Comparison of ENCODE assay signal across 17 cellular contexts in genomic region chr11:55658608-55659007, GRCh38. TPM values are rescaled to one million over a fixed set of nuclear protein-coding genes. Genes with fewer than 3 reads are reported as not detected.
DNase-seq lines count a peak whose midpoint lies in the region; ATAC-seq, FAIRE-seq and TF ChIP-seq lines count a peak whose summit lies in the region.
"Had no signal": no experiment of that assay in that cellular context is flagged by ENCODE, and none has a peak within 500 bp of the region (broad histone marks: within the 10 kb centered on the region; RNA-seq: fewer than 3 reads in every experiment).

No MANE protein-coding gene starts in this region.

- POLR2A ChIA-PET in SK-N-SH (lab: Yijun Ruan, JAX), result no interaction called here

- no peak overlapping the region for H3K4me3 Mint-ChIP-seq in stimulated activated effector memory CD8-positive, alpha-beta T cell treated with anti-CD3 and anti-CD28 coated beads, Interleukin-12 subunit alpha, Interleukin-12 subunit beta, amount 100 ng/mL, for 72 hours
- H3K4me3 Mint-ChIP-seq: activated T-cell treated with anti-CD3 and anti-CD28 coated beads, Interleukin-2, amount 50 U/mL, for 4 hours; dendritic cell treated with granulocyte-macrophage colony-stimulating factor and Interleukin-4, amounts not matched to agents 40 ng/mL and 50 ng/mL, for 4 days had no signal

- no peak for TF ChIP-seq EP300 in SK-N-SH (IDR thresholded peaks at IDR 0.05; ENCODE audit: borderline replicate concordance in 1 of 2, low read depth in 1 of 2, low read length in 1 of 2)

- H3K36me3 Mint-ChIP-seq in stimulated activated effector memory CD8-positive, alpha-beta T cell treated with anti-CD3 and anti-CD28 coated beads, Interleukin-12 subunit alpha, Interleukin-12 subunit beta, amount 100 ng/mL, for 72 hours, result no peaks in the 10 kb centered on the region

- DNase-seq in small intestine (no peak), NCI-H2107 (lab: John Stamatoyannopoulos, UW) (no peak), SK-N-SH (no peak)
- no peak for DNase-seq in stimulated activated effector memory CD8-positive, alpha-beta T cell treated with anti-CD3 and anti-CD28 coated beads, Interleukin-12 subunit alpha, Interleukin-12 subunit beta, amount 100 ng/mL, for 72 hours (ENCODE audit: low spot score in 2 of 2)
- DNase-seq: activated CD4-positive, CD25-positive, alpha-beta regulatory T cell treated with anti-CD3 and anti-CD28 coated beads, Interleukin-2, amount 50 U/mL, for 72 hours; activated T-cell treated with anti-CD3 and anti-CD28 coated beads, Interleukin-2, amount 50 U/mL, for 4 hours; OCI-M1; thyroid gland had no signal

- H3K27me3 ChIP-seq in OCI-LY3 (ENCODE audit: low read depth, low read length) (0 out of 2 replicates have a peak, but pooled peaks cover 5% of the 10 kb centered on the region), small intestine (ENCODE audit: control insufficient read depth in 2 of 2, insufficient read depth in 2 of 2, low read length in 2 of 2) (no peaks in the 10 kb centered on the region), SK-N-SH (ENCODE audit: insufficient read depth) (no peaks in the 10 kb centered on the region)
- H3K27me3 ChIP-seq: ascending aorta, thyroid gland had no signal

- no peak for TF ChIP-seq CTCF in OCI-LY3 (IDR thresholded peaks at IDR 0.05; ENCODE audit: low read depth, low read length)
- no peak for TF ChIP-seq CTCF in SK-N-SH (IDR thresholded peaks at IDR 0.05)

- no peaks in the 10 kb centered on the region for H3F3A ChIP-seq in SK-N-SH (replicated peaks; ENCODE audit: insufficient read depth)

- CTCF ChIA-PET in SK-N-SH (lab: Yijun Ruan, JAX), result no interaction called here

- peak overlapping the region; percentile 66 for H3K4me2 ChIP-seq in OCI-LY3 (ENCODE audit: low read length)
- H3K4me2 ChIP-seq in SK-N-SH, result no peak overlapping the region
- H3K4me2 ChIP-seq: smooth muscle cell had no signal

- H3K9ac ChIP-seq in OCI-LY3 (ENCODE audit: low read length) (0 out of 2 replicates have a peak overlapping the region, but pooled peaks have one; percentile 8), SK-N-SH (no peak overlapping the region)

- no peak overlapping the region for H2AFZ ChIP-seq in OCI-LY3 (ENCODE audit: low read depth, low read length)
- no peak overlapping the region for H2AFZ ChIP-seq in SK-N-SH (ENCODE audit: low read depth)

- peaks cover 26% of the 10 kb centered on the region for H3K4me1 ChIP-seq in OCI-LY3 (ENCODE audit: low read length)
- H3K4me1 ChIP-seq in small intestine (ENCODE audit: control insufficient read depth in 2 of 2, insufficient read depth in 1 of 2, low read depth in 1 of 2, low read length in 1 of 2), result no peaks in the 10 kb centered on the region
- no peaks in the 10 kb centered on the region for H3K4me1 ChIP-seq in SK-N-SH (ENCODE audit: control insufficient read depth in 1 of 2, insufficient read depth in 2 of 2, low read depth in 1 of 2, low read length in 1 of 2)
- H3K4me1 ChIP-seq: ascending aorta, thyroid gland had no signal

- 28 to 36% (median 32%) methylated on average over 1 of the region's 1 CpG for WGBS in small intestine, 3 donors
- WGBS in SK-N-SH (ENCODE audit: low lambda C conversion rate), result 0% methylated on average over 1 of the region's 1 CpG

- peak overlapping the region; percentile 53 for H3K27ac ChIP-seq in OCI-LY3 (ENCODE audit: low read length)
- H3K27ac ChIP-seq in small intestine (ENCODE audit: low read depth in 1 of 2, low read length in 1 of 2), result no peak overlapping the region
- no peak overlapping the region for H3K27ac ChIP-seq in SK-N-SH (ENCODE audit: low read depth in 2 of 2, low read length in 1 of 2)
- H3K27ac ChIP-seq: ascending aorta, C4-2B, thyroid gland had no signal

- peak overlapping the region; percentile 40 for H3K4me3 ChIP-seq in OCI-LY3 (ENCODE audit: low read length)
- H3K4me3 ChIP-seq in small intestine (ENCODE audit: low read depth in 1 of 2, low read length in 2 of 2), result no peak overlapping the region
- H3K4me3 ChIP-seq in SK-N-SH (ENCODE audit: low read depth in 2 of 2, low read length in 1 of 2), result no peak overlapping the region
- H3K4me3 ChIP-seq: ascending aorta, smooth muscle cell, thyroid gland had no signal

- TF ChIP-seq RAD21 in SK-N-SH (IDR thresholded peaks at IDR 0.05; ENCODE audit: low read length), result no peak

- FAIRE-seq in small intestine (lab: Jason Lieb, UNC), result no peak
- FAIRE-seq: GM19239 had no signal

- H3K36me3 ChIP-seq in OCI-LY3 (replicated peaks; ENCODE audit: low read depth, low read length) (peaks cover 4% of the 10 kb centered on the region), small intestine (ENCODE audit: control insufficient read depth in 2 of 2, insufficient read depth in 2 of 2, low read length in 2 of 2) (no peaks in the 10 kb centered on the region), SK-N-SH (replicated peaks in 1 of 2; ENCODE audit: control insufficient read depth in 1 of 2, insufficient read depth in 2 of 2, low read length in 1 of 2) (no peaks in the 10 kb centered on the region)
- H3K36me3 ChIP-seq: ascending aorta, thyroid gland had no signal

- H4K20me1 ChIP-seq in OCI-LY3 (ENCODE audit: insufficient read depth, low read length) (no peaks in the 10 kb centered on the region), SK-N-SH (ENCODE audit: insufficient read depth) (no peaks in the 10 kb centered on the region)

- H3K79me2 ChIP-seq in OCI-LY3 (ENCODE audit: low read length), result no peaks in the 10 kb centered on the region
- no peaks in the 10 kb centered on the region for H3K79me2 ChIP-seq in SK-N-SH (ENCODE audit: insufficient read depth)

- H3K9me3 ChIP-seq in OCI-LY3 (ENCODE audit: insufficient read depth, low read length) (no peaks in the 10 kb centered on the region), small intestine (ENCODE audit: control insufficient read depth, low read depth) (no peaks in the 10 kb centered on the region), SK-N-SH (no peaks in the 10 kb centered on the region)
- H3K9me3 ChIP-seq: ascending aorta, thyroid gland had no signal

- H3K27ac Mint-ChIP-seq in stimulated activated effector memory CD8-positive, alpha-beta T cell treated with anti-CD3 and anti-CD28 coated beads, Interleukin-12 subunit alpha, Interleukin-12 subunit beta, amount 100 ng/mL, for 72 hours, result no peak overlapping the region
- H3K27ac Mint-ChIP-seq: dendritic cell treated with granulocyte-macrophage colony-stimulating factor and Interleukin-4, amounts not matched to agents 40 ng/mL and 50 ng/mL, for 4 days had no signal

- peak; percentile 27 for ATAC-seq in GM19023 (IDR thresholded peaks at IDR 0.05; ENCODE audit: unreplicated experiment)
- ATAC-seq in GM21717 (IDR thresholded peaks at IDR 0.05; ENCODE audit: unreplicated experiment), result peak; percentile 22
- ATAC-seq in HG03064 (IDR thresholded peaks at IDR 0.05; ENCODE audit: low read depth, unreplicated experiment), result peak; percentile 39
- no peak for ATAC-seq in stimulated activated effector memory CD8-positive, alpha-beta T cell treated with anti-CD3 and anti-CD28 coated beads, Interleukin-12 subunit alpha, Interleukin-12 subunit beta, amount 100 ng/mL, for 72 hours
- ATAC-seq: activated T-cell treated with anti-CD3 and anti-CD28 coated beads, Interleukin-2, amount 50 U/mL, for 4 hours had no signal

- peaks cover 28% of the 10 kb centered on the region for H3K9me3 Mint-ChIP-seq in stimulated activated effector memory CD8-positive, alpha-beta T cell treated with anti-CD3 and anti-CD28 coated beads, Interleukin-12 subunit alpha, Interleukin-12 subunit beta, amount 100 ng/mL, for 72 hours

- no peaks in the 10 kb centered on the region for H3K9me2 ChIP-seq in SK-N-SH

- no peaks in the 10 kb centered on the region for H3K4me1 Mint-ChIP-seq in stimulated activated effector memory CD8-positive, alpha-beta T cell treated with anti-CD3 and anti-CD28 coated beads, Interleukin-12 subunit alpha, Interleukin-12 subunit beta, amount 100 ng/mL, for 72 hours

TF ChIP-seq in SK-N-SH, 30 proteins besides CTCF, POLR2A, EP300 and RAD21 (continues in another document):
- TF ChIP-seq NFIC (IDR thresholded peaks at IDR 0.05; ENCODE audit: borderline replicate concordance) (no peak), RCOR1 (IDR thresholded peaks at IDR 0.05; ENCODE audit: low read length) (no peak), GABPA (IDR thresholded peaks at IDR 0.05; ENCODE audit: low read depth) (no peak), CHD2 (IDR thresholded peaks at IDR 0.05; ENCODE audit: low read length, partially characterized antibody) (no peak), JUND (IDR thresholded peaks at IDR 0.05) (no peak), SMC3 (IDR thresholded peaks at IDR 0.05; ENCODE audit: low read depth, low read length) (no peak)
- TF ChIP-seq, protein P1, sequence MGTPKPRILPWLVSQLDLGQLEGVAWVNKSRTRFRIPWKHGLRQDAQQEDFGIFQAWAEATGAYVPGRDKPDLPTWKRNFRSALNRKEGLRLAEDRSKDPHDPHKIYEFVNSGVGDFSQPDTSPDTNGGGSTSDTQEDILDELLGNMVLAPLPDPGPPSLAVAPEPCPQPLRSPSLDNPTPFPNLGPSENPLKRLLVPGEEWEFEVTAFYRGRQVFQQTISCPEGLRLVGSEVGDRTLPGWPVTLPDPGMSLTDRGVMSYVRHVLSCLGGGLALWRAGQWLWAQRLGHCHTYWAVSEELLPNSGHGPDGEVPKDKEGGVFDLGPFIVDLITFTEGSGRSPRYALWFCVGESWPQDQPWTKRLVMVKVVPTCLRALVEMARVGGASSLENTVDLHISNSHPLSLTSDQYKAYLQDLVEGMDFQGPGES (IDR thresholded peaks at IDR 0.05; ENCODE audit: low read depth, low read length), result no peak
- TF ChIP-seq, protein P2, sequence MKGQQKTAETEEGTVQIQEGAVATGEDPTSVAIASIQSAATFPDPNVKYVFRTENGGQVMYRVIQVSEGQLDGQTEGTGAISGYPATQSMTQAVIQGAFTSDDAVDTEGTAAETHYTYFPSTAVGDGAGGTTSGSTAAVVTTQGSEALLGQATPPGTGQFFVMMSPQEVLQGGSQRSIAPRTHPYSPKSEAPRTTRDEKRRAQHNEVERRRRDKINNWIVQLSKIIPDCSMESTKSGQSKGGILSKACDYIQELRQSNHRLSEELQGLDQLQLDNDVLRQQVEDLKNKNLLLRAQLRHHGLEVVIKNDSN (IDR thresholded peaks at IDR 0.05; ENCODE audit: borderline replicate concordance, low read depth), result no peak

RNA-seq across cellular contexts. Expression of gene OR4C6, which starts 3.4 kb away (rescaled TPM):
- not detected for polyA plus RNA-seq in small intestine
- not detected in 2 replicates for polyA plus RNA-seq in SK-N-SH (2012; rRNA removed)
- polyA plus RNA-seq in SK-N-SH (2012; cell fraction: cytosol; rRNA removed), result not detected in 2 replicates
- not detected in 2 replicates for polyA plus RNA-seq in SK-N-SH (2012; cell fraction: nucleus; rRNA removed)
- polyA plus RNA-seq: smooth muscle cell had no signal

RNA-seq across cellular contexts. Expression of gene OR4S2, which starts 10.5 kb away (rescaled TPM):
- polyA plus RNA-seq in small intestine (not detected), SK-N-SH (2012; rRNA removed) (not detected in 2 replicates)
- polyA plus RNA-seq in SK-N-SH (2012; cell fraction: cytosol; rRNA removed), result not detected in 2 replicates
- polyA plus RNA-seq in SK-N-SH (2012; cell fraction: nucleus; rRNA removed), result not detected in 2 replicates
- polyA plus RNA-seq: smooth muscle cell had no signal

RNA-seq across cellular contexts. Expression of gene OR4P4, which starts 23.7 kb away (rescaled TPM):
- polyA plus RNA-seq in small intestine (not detected), SK-N-SH (2012; rRNA removed) (not detected in 2 replicates)
- polyA plus RNA-seq in SK-N-SH (2012; cell fraction: cytosol; rRNA removed), result not detected in 2 replicates
- polyA plus RNA-seq in SK-N-SH (2012; cell fraction: nucleus; rRNA removed), result not detected in 2 replicates
- polyA plus RNA-seq: smooth muscle cell had no signal

RNA-seq across cellular contexts. Expression of gene OR4C11, which starts 51.2 kb away (rescaled TPM):
- polyA plus RNA-seq in small intestine (not detected), SK-N-SH (2012; rRNA removed) (not detected in 2 replicates)
- polyA plus RNA-seq in SK-N-SH (2012; cell fraction: cytosol; rRNA removed), result not detected in 2 replicates
- polyA plus RNA-seq in SK-N-SH (2012; cell fraction: nucleus; rRNA removed), result not detected in 2 replicates
- polyA plus RNA-seq: smooth muscle cell had no signal
